In the genomic region with DNA sequence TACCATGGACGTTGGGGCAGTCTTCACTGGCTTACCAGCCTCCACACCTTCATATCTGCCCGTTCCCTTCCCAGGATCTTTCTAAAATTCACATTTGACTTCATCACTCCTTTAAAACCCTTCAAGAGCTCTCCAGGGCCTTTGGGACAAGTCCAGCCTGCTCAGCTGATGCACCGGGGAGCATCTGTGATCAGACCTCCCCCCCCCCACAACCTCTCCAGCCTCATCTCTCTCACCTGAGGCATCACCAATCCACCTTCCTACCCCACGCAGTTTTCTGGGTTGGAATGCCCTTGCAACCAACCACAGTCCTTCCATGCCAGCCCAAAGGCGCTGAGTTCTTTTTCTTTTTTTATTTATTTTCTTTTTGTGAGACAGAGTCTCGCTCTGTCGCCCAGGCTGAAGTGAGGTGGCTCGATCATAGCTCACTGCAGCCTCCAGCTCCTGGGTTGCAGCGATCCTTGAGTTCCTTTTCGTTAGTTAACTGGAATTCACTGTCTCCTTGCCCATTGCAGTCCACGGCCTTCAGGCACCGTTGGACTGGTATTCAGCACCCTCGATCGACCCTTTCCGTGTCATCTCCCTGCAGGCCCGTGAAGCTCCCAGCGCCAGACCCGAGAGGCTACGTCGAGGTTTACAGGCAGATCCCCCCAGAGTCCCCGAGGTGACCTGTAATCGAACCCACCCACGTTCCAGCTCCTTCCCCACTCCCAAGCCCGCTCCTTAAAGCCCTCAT, we compare ENCODE assay signal across 1 cellular context.
TF ChIP-seq lines count a peak whose summit lies in the region.

No MANE protein-coding gene starts in this region.

TF ChIP-seq in IMR-90, 13 proteins besides CTCF, POLR2A, EP300 and RAD21:
- TF ChIP-seq RCOR1 (IDR thresholded peaks at IDR 0.05; ENCODE audit: insufficient replicate concordance, low read length) (no peak), MAZ (IDR thresholded peaks at IDR 0.05; ENCODE audit: borderline replicate concordance, low read depth, low read length) (no peak)
